1 cellular context compared by ENCODE assay signal in genomic region chr6:41578714-41579610, GRCh38.
TF ChIP-seq lines count a peak whose summit lies in the region.

No MANE protein-coding gene starts in this region.

TF ChIP-seq in HepG2, 621 proteins besides CTCF, POLR2A, EP300 and RAD21 (continued from another document and continues in another):
- no peak for TF ChIP-seq GMEB2 (CRISPR knock-in tag; IDR thresholded peaks at IDR 0.05; ENCODE audit: low read depth)
- no peak for TF ChIP-seq ZNF317 (CRISPR knock-in tag; IDR thresholded peaks at IDR 0.05)
- TF ChIP-seq RERE (CRISPR knock-in tag; IDR thresholded peaks at IDR 0.05; ENCODE audit: low read depth), result peak; percentile 6; the same call in 1 of the 2 replicates
- no peak for TF ChIP-seq ATF7 (IDR thresholded peaks at IDR 0.05)
- no peak for TF ChIP-seq ATF7 (CRISPR knock-in tag; IDR thresholded peaks at IDR 0.05)
- TF ChIP-seq IRF1 (CRISPR knock-in tag; IDR thresholded peaks at IDR 0.05; ENCODE audit: low read depth), result no peak
- no peak for TF ChIP-seq AHR (CRISPR knock-in tag; IDR thresholded peaks at IDR 0.05)
- 0 out of 2 replicates have a peak, but pooled peaks have one; percentile 42 for TF ChIP-seq ZNF710 (CRISPR knock-in tag; IDR thresholded peaks at IDR 0.05; ENCODE audit: borderline replicate concordance)
- no peak for TF ChIP-seq RBM39 (IDR thresholded peaks at IDR 0.05; ENCODE audit: low read depth, low read length, poor library complexity, severe bottlenecking)
- no peak; the same call in 1 of the 2 replicates for TF ChIP-seq NCOA2 (CRISPR knock-in tag; IDR thresholded peaks at IDR 0.05)
- peak; percentile 5 for TF ChIP-seq CCAR2 (optimal IDR thresholded peaks at IDR 0.05; ENCODE audit: low read depth, low read length)
- no peak for TF ChIP-seq ZNF460 (CRISPR knock-in tag; IDR thresholded peaks at IDR 0.05; ENCODE audit: borderline replicate concordance)
- no peak for TF ChIP-seq ZMYM4 (CRISPR knock-in tag; IDR thresholded peaks at IDR 0.05)
- no peak for TF ChIP-seq ZNF839 (CRISPR knock-in tag; IDR thresholded peaks at IDR 0.05; ENCODE audit: borderline replicate concordance)
- TF ChIP-seq HOXA5 (CRISPR knock-in tag; IDR thresholded peaks at IDR 0.05), result no peak
- peak; percentile 60; the same call in 1 of the 2 replicates for TF ChIP-seq CHD2 (IDR thresholded peaks at IDR 0.05; ENCODE audit: low read depth, low read length)
- TF ChIP-seq GABPA (IDR thresholded peaks at IDR 0.05; ENCODE audit: low read depth, low read length), result no peak
- no peak; the same call in none of the 2 replicates for TF ChIP-seq GABPA (CRISPR knock-in tag; IDR thresholded peaks at IDR 0.05; ENCODE audit: low read depth)
- TF ChIP-seq ZNF562 (CRISPR knock-in tag; IDR thresholded peaks at IDR 0.05; ENCODE audit: borderline replicate concordance), result no peak
- no peak for TF ChIP-seq GPN1 (CRISPR knock-in tag; IDR thresholded peaks at IDR 0.05; ENCODE audit: borderline replicate concordance)
- TF ChIP-seq GLI4 (CRISPR knock-in tag; IDR thresholded peaks at IDR 0.05; ENCODE audit: borderline replicate concordance), result no peak
- TF ChIP-seq ZZZ3 (CRISPR knock-in tag; IDR thresholded peaks at IDR 0.05; ENCODE audit: borderline replicate concordance), result no peak
- TF ChIP-seq ATF2 (CRISPR knock-in tag; IDR thresholded peaks at IDR 0.05), result no peak
- no peak for TF ChIP-seq ZNF7 (CRISPR knock-in tag; IDR thresholded peaks at IDR 0.05)
- no peak for TF ChIP-seq ZBTB7B (CRISPR knock-in tag; IDR thresholded peaks at IDR 0.05)
- TF ChIP-seq ZNF276 (CRISPR knock-in tag; IDR thresholded peaks at IDR 0.05; ENCODE audit: low read depth), result no peak
- no peak for TF ChIP-seq TEAD3 (CRISPR knock-in tag; optimal IDR thresholded peaks at IDR 0.05; ENCODE audit: borderline replicate concordance)
- TF ChIP-seq EED (CRISPR knock-in tag; IDR thresholded peaks at IDR 0.05), result no peak
- TF ChIP-seq ZNF629 (CRISPR knock-in tag; conservative IDR thresholded peaks at IDR 0.05), result no peak
- no peak for TF ChIP-seq ELF1 (CRISPR knock-in tag; IDR thresholded peaks at IDR 0.05)
- no peak for TF ChIP-seq ZNF878 (CRISPR knock-in tag; IDR thresholded peaks at IDR 0.05)
- TF ChIP-seq ZNF530 (CRISPR knock-in tag; IDR thresholded peaks at IDR 0.05; ENCODE audit: low read depth), result no peak
- no peak for TF ChIP-seq ZNF24 (IDR thresholded peaks at IDR 0.05)
- TF ChIP-seq NAIF1 (CRISPR knock-in tag; IDR thresholded peaks at IDR 0.05; ENCODE audit: borderline replicate concordance), result no peak
- TF ChIP-seq MNT (IDR thresholded peaks at IDR 0.05), result no peak
- no peak for TF ChIP-seq MBNL3 (CRISPR knock-in tag; conservative IDR thresholded peaks at IDR 0.05)
- no peak for TF ChIP-seq MTERF4 (CRISPR knock-in tag; IDR thresholded peaks at IDR 0.05)
- no peak for TF ChIP-seq DZIP1 (CRISPR knock-in tag; IDR thresholded peaks at IDR 0.05)
- TF ChIP-seq FOSL1 (CRISPR knock-in tag; IDR thresholded peaks at IDR 0.05; ENCODE audit: borderline replicate concordance), result no peak
- peak; percentile 1; the same call in 1 of the 2 replicates for TF ChIP-seq NFYC (CRISPR knock-in tag; IDR thresholded peaks at IDR 0.05)
